1 cellular context compared by ENCODE assay signal in the genomic region with DNA sequence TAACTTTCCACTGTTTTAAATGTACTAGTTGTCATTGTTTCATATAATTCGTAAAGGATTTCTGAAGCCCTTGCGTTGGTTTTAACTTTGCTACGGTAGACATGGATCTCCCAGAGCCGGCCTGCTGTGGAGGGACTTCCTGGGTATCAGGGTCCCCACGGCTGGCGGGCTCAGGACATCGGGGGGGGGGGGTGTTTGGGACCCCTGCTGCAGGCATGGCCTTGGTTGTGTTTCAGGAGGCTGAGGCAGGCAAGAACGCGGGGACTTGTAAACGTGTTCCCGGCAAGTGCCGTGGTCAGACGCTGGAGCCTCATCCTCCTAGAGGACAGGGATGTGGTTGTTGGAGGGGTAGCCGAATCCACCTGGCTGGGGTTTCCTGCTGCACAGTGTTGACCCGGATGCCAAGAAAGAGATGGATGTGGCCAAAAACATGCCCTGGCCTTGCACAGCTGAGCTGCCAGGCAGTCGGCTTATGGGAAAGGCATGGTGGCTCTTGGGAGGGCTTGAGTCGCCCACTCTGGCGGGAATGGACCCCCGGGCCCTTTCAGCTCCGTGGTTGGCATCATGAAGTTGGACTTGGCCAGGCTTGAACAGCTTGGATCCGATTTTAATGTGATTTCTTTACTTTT.
TF ChIP-seq lines count a peak whose summit lies in the region.

No MANE protein-coding gene starts in this region.

TF ChIP-seq in GM12878, 131 proteins besides CTCF, POLR2A, EP300 and RAD21:
- no peak for TF ChIP-seq MTA2 (IDR thresholded peaks at IDR 0.05; ENCODE audit: low read depth)
- no peak for TF ChIP-seq SIN3A (IDR thresholded peaks at IDR 0.05; ENCODE audit: low read depth, low read length)
- TF ChIP-seq SUZ12 (IDR thresholded peaks at IDR 0.05; ENCODE audit: unreplicated experiment), result no peak
- TF ChIP-seq KDM1A (IDR thresholded peaks at IDR 0.05; ENCODE audit: borderline replicate concordance), result no peak
- no peak for TF ChIP-seq FOXK2 (IDR thresholded peaks at IDR 0.05)
- TF ChIP-seq POLR2AphosphoS5 (IDR thresholded peaks at IDR 0.05; ENCODE audit: low read length), result no peak; the same call in 1 of the 2 replicates
- TF ChIP-seq PML (IDR thresholded peaks at IDR 0.05; ENCODE audit: low read length), result no peak
- TF ChIP-seq SMARCA5 (IDR thresholded peaks at IDR 0.05), result no peak
- TF ChIP-seq YY1 (IDR thresholded peaks at IDR 0.05; ENCODE audit: low read depth, low read length), result no peak
- no peak for TF ChIP-seq EGR1 (IDR thresholded peaks at IDR 0.05; ENCODE audit: borderline replicate concordance in 1 of 2, low read depth in 2 of 2, low read length in 2 of 2)
- no peak for TF ChIP-seq IRF5 (IDR thresholded peaks at IDR 0.05; ENCODE audit: borderline replicate concordance)
- TF ChIP-seq TCF12 (IDR thresholded peaks at IDR 0.05; ENCODE audit: low read depth, low read length), result no peak
- no peak for TF ChIP-seq PAX8 (IDR thresholded peaks at IDR 0.05)
- no peak for TF ChIP-seq CBX3 (IDR thresholded peaks at IDR 0.05; ENCODE audit: borderline replicate concordance, low read depth)
- no peak for TF ChIP-seq RCOR1 (conservative IDR thresholded peaks at IDR 0.05; ENCODE audit: low read depth, low read length)
- TF ChIP-seq GATAD2B (conservative IDR thresholded peaks at IDR 0.05; ENCODE audit: low read depth), result no peak
- no peak for TF ChIP-seq HCFC1 (IDR thresholded peaks at IDR 0.05; ENCODE audit: low read length)
- TF ChIP-seq RAD51 (IDR thresholded peaks at IDR 0.05), result no peak
- TF ChIP-seq, protein P1, sequence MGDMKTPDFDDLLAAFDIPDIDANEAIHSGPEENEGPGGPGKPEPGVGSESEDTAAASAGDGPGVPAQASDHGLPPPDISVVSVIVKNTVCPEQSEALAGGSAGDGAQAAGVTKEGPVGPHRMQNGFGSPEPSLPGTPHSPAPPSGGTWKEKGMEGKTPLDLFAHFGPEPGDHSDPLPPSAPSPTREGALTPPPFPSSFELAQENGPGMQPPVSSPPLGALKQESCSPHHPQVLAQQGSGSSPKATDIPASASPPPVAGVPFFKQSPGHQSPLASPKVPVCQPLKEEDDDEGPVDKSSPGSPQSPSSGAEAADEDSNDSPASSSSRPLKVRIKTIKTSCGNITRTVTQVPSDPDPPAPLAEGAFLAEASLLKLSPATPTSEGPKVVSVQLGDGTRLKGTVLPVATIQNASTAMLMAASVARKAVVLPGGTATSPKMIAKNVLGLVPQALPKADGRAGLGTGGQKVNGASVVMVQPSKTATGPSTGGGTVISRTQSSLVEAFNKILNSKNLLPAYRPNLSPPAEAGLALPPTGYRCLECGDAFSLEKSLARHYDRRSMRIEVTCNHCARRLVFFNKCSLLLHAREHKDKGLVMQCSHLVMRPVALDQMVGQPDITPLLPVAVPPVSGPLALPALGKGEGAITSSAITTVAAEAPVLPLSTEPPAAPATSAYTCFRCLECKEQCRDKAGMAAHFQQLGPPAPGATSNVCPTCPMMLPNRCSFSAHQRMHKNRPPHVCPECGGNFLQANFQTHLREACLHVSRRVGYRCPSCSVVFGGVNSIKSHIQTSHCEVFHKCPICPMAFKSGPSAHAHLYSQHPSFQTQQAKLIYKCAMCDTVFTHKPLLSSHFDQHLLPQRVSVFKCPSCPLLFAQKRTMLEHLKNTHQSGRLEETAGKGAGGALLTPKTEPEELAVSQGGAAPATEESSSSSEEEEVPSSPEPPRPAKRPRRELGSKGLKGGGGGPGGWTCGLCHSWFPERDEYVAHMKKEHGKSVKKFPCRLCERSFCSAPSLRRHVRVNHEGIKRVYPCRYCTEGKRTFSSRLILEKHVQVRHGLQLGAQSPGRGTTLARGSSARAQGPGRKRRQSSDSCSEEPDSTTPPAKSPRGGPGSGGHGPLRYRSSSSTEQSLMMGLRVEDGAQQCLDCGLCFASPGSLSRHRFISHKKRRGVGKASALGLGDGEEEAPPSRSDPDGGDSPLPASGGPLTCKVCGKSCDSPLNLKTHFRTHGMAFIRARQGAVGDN (IDR thresholded peaks at IDR 0.05), result no peak
